19 cellular contexts compared by ENCODE assay signal in the genomic region with DNA sequence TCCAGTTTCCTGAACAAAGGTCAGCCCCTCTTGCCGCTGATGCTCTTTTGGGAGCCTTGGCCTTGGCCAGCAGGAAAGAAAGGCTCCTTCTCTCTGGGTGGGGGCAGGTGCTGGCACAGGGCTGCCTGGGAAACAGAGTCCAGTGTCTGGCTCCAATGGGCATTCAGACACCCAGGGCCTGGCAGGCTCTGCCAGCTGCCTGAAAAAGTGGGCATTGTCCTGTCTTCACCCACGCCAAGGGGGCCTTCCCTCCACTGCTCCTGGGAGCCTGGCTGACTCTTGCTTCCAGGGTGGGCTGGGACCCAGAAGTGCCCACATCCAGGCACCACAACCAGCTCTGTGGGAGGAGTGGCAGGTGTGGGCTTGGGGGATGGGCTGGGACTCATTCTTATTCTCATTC.
DNase-seq lines count a peak whose midpoint lies in the region; ATAC-seq lines count a peak whose summit lies in the region.
"Had no signal": no experiment of that assay in that cellular context is flagged by ENCODE, and none has a peak within 500 bp of the region (broad histone marks: within the 10 kb centered on the region; RNA-seq: fewer than 3 reads in every experiment).

No MANE protein-coding gene starts in this region.

- DNase-seq in NCI-H1417 (lab: John Stamatoyannopoulos, UW) (peak in 2 of 3 experiments; percentile 23 to 45), NCI-H1417 treated with DMSO at 0.1 percent for 48 hours (lab: John Stamatoyannopoulos, UW) (no peak), globus pallidus (ENCODE audit: low spot score) (peak; percentile 61), nucleus accumbens (lab: John Stamatoyannopoulos, UW) (peak in 34 of 56 donors; percentile 4 to 70 (median 34)), T-helper 1 cell (no peak), LoVo (ENCODE audit: low spot score) (no peak), NCI-H526 treated with DMSO at 0.1 percent for 48 hours (lab: John Stamatoyannopoulos, UW) (no peak)
- DNase-seq: ACHN, MV-4-11, NCI-H1105 treated with DMSO at 0.1 percent for 48 hours, NCI-H1694 treated with DMSO at 0.1 percent for 48 hours, NCI-H2081 treated with DMSO at 0.1 percent for 48 hours, NCI-H2171 treated with DMSO at 0.1 percent for 48 hours, NCI-H524 treated with DMSO at 0.1 percent for 48 hours, Peyer's patch, SJCRH30 had no signal

- ATAC-seq in GM21526 (IDR thresholded peaks at IDR 0.05; ENCODE audit: low FRiP score, unreplicated experiment) = no peak
- ATAC-seq: GM23338, HCT116 had no signal

Comparison
In these comparisons a context has a peak if more than half of its experiments do, and no peak if none do; other contexts are left out.
1. DNase-seq: peak in NCI-H1417 (2 of 3), globus pallidus (single experiment) and nucleus accumbens (34 of 56); none in NCI-H1417 treated with DMSO at 0.1 percent for 48 hours (single experiment), T-helper 1 cell (0 of 5), LoVo (single experiment) and NCI-H526 treated with DMSO at 0.1 percent for 48 hours (single experiment).